Comparison of ENCODE assay signal across 13 cellular contexts in the genomic region with DNA sequence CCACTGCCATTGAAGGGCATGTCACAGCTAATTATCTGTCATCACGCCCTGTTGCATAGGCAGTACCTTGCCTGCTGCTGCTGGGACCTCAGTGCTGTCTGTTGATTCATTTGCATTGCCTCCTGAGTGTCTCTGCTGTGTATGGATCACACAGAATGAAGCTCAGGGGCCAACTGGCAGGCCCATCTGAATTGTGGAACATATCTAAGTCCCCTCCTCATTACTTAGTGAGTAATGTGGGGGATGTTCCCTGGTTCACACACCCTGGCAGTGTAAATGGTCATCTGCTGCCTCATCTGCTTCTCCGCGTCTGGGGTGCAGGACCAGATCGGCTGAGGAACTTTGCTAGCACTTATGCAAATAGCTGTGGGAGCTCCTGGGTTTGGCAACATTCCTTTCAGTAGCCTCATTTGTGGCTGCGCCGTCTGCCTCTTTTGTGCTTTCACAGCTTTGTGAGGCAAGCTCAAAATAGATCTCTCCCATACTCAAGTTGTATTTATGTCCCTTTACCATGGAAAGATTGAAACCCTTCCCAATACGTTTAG. TPM values are rescaled to one million over a fixed set of nuclear protein-coding genes. Genes with fewer than 3 reads are reported as not detected.
DNase-seq lines count a peak whose midpoint lies in the region; ATAC-seq, FAIRE-seq and TF ChIP-seq lines count a peak whose summit lies in the region.
"Had no signal": no experiment of that assay in that cellular context is flagged by ENCODE, and none has a peak within 500 bp of the region (broad histone marks: within the 10 kb centered on the region; RNA-seq: fewer than 3 reads in every experiment).

No MANE protein-coding gene starts in this region.

- POLR2A ChIA-PET in H1 (lab: Charles Lee; ENCODE audit: partially characterized antibody), result interaction anchor here (1.0 to 1.2 kb wide), 2 partner anchors 237 to 315 kb away, joined by 3 to 4 read pairs; no protein-coding TSS in a partner anchor

- peak overlapping the region in 3 of 4 experiments; percentile 24 to 47 (median 26); a peak in 5 of 8 replicates for H3K4me3 ChIP-seq in H1 (ENCODE audit: extremely low read depth in 1 of 4, insufficient read depth in 2 of 4, low read depth in 3 of 4, low read length in 4 of 4)
- H3K4me3 ChIP-seq in lower lobe of right lung, result no peak overlapping the region

- no peak for TF ChIP-seq POLR2A in H1 (IDR thresholded peaks at IDR 0.05; ENCODE audit: control extremely low read depth in 1 of 2, low read depth in 2 of 2, low read length in 2 of 2)

- CTCF ChIA-PET in H1 (lab: Charles Lee; ENCODE audit: partially characterized antibody), result interaction anchor here (0.8 to 2.5 kb wide), 20 partner anchors 10 to 370 kb away, joined by 3 to 15 read pairs (median 4); a partner anchor contains a TSS

- H3K27me3 ChIP-seq in H1 (replicated peaks in 1 of 4; ENCODE audit: control insufficient read depth in 3 of 4, extremely low read depth in 1 of 4, insufficient read depth in 3 of 4, low read length in 3 of 4) (no peaks in the 10 kb centered on the region), lower lobe of right lung (ENCODE audit: low read depth) (no peaks in the 10 kb centered on the region)

- H3K36me3 ChIP-seq in H1 (ENCODE audit: control insufficient read depth in 2 of 4, insufficient read depth in 4 of 4, low read length in 3 of 4) (no peaks in the 10 kb centered on the region), lower lobe of right lung (no peaks in the 10 kb centered on the region)

- H4K8ac ChIP-seq in H1 (ENCODE audit: extremely low read depth, insufficient read depth, low read length), result no peak overlapping the region

- H3K23ac ChIP-seq in H1 (ENCODE audit: insufficient read length), result no peak overlapping the region

- 20% methylated on average over 7 of the region's 7 CpGs; no CpG with 5 or more reads in 1 of the 2 experiments for WGBS in H1 (ENCODE audit: extremely low coverage in 1 of 2, insufficient coverage in 1 of 2, insufficient read length in 1 of 2, insufficient replicate concordance in 2 of 2, low coverage in 1 of 2, low lambda C conversion rate in 2 of 2, missing lambda C conversion rate in 1 of 2), 2 experiments

- H3K4me1 ChIP-seq in H1 (replicated peaks in 1 of 4; ENCODE audit: control insufficient read depth in 3 of 4, insufficient read depth in 4 of 4, low read length in 3 of 4) (peaks cover 0 to 8% (median 3%) of the 10 kb centered on the region in 4 experiments; a peak in 4 of 7 replicates), lower lobe of right lung (no peaks in the 10 kb centered on the region)

- H3K79me1 ChIP-seq in H1 (ENCODE audit: low read depth, low read length), result no peaks in the 10 kb centered on the region

- H3K9me3 ChIP-seq in H1 (ENCODE audit: insufficient read depth in 2 of 2, low read depth in 1 of 2, low read length in 1 of 2) (no peaks in the 10 kb centered on the region), lower lobe of right lung (no peaks in the 10 kb centered on the region)

- DNase-seq in DMS 273 treated with DMSO at 0.1 percent for 48 hours (lab: John Stamatoyannopoulos, UW) (peak; percentile 99), NCI-H1694 treated with DMSO at 0.1 percent for 48 hours (lab: John Stamatoyannopoulos, UW) (peak; percentile 98), H1 (ENCODE audit: low read depth in 1 of 2, low spot score in 2 of 2) (peak; percentile 43 to 60), lower lobe of right lung (no peak), HUDEP-2 (lab: John Stamatoyannopoulos, UW; ENCODE audit: unreplicated experiment in 76 of 76) (no peak)
- DNase-seq: activated CD8-positive, alpha-beta memory T cell treated with anti-CD3 and anti-CD28 coated beads, Interleukin-2, amount 10 ng/mL, durations not matched to agents 7 days and 5 days; CD4-positive, alpha-beta T cell; effector CD8-positive, alpha-beta T cell; naive B cell had no signal

- H4K91ac ChIP-seq in H1 (replicated peaks; ENCODE audit: insufficient read length, low read length), result peak overlapping the region; percentile 42

- H2AFZ ChIP-seq in H1 (ENCODE audit: low read length), result peak overlapping the region; percentile 100

- H2BK120ac ChIP-seq in H1 (replicated peaks; ENCODE audit: low read depth, low read length), result no peak overlapping the region

- peak overlapping the region; percentile 45; the same call in 1 of the 2 replicates for H2BK12ac ChIP-seq in H1 (ENCODE audit: low read depth, low read length)

- no peaks in the 10 kb centered on the region for H4K20me1 ChIP-seq in H1 (replicated peaks in 1 of 2; ENCODE audit: control insufficient read depth in 1 of 2, insufficient read depth in 2 of 2, low read length in 2 of 2)

- TF ChIP-seq EP300 in H1 (IDR thresholded peaks at IDR 0.05; ENCODE audit: borderline replicate concordance in 1 of 2, low read depth in 2 of 2, low read length in 2 of 2), result no peak

- H2AK5ac ChIP-seq in H1 (ENCODE audit: low read depth, low read length), result no peak overlapping the region

- H2BK15ac ChIP-seq in H1 (ENCODE audit: low read length), result no peak overlapping the region

- ATAC-seq in lower lobe of right lung, result peak; percentile 34 to 47
- no peak for ATAC-seq in GM21423 (IDR thresholded peaks at IDR 0.05; ENCODE audit: unreplicated experiment)
- ATAC-seq in GM21381 (IDR thresholded peaks at IDR 0.05; ENCODE audit: unreplicated experiment), result no peak
- ATAC-seq in GM21515 (IDR thresholded peaks at IDR 0.05; ENCODE audit: unreplicated experiment), result no peak
- ATAC-seq: activated CD8-positive, alpha-beta memory T cell treated with anti-CD3 and anti-CD28 coated beads, Interleukin-2, amount 10 ng/mL, durations not matched to agents 7 days and 5 days had no signal

- FAIRE-seq in H1 (lab: Jason Lieb, UNC), result peak; percentile 81
- FAIRE-seq: GM18507 had no signal

- H3K79me2 ChIP-seq in H1 (ENCODE audit: control insufficient read depth in 1 of 2, insufficient read depth in 2 of 2, low read length in 2 of 2), result no peaks in the 10 kb centered on the region

- H3K18ac ChIP-seq in H1 (ENCODE audit: extremely low read depth, low read length), result peak overlapping the region; percentile 56; the same call in 1 of the 2 replicates

- no peak overlapping the region for H3K4ac ChIP-seq in H1 (replicated peaks; ENCODE audit: insufficient read length, low read depth, low read length)

- H3K27ac ChIP-seq in H1 (ENCODE audit: low read depth, low read length), result no peak overlapping the region; the same call in 1 of the 2 replicates
- no peak overlapping the region for H3K27ac ChIP-seq in lower lobe of right lung

- peak overlapping the region; percentile 57 for H4K5ac ChIP-seq in H1 (ENCODE audit: insufficient read length, low read depth, low read length)

- TF ChIP-seq CTCF in H1 (IDR thresholded peaks at IDR 0.05; ENCODE audit: control extremely low read depth in 1 of 3, insufficient read depth in 1 of 3, low read depth in 1 of 3, low read length in 3 of 3) (no peak), lower lobe of right lung (IDR thresholded peaks at IDR 0.05) (no peak)

- peak overlapping the region; percentile 82; the same call in 1 of the 2 replicates for H2BK20ac ChIP-seq in H1 (ENCODE audit: low read length)

- no peak for TF ChIP-seq RAD21 in H1 (IDR thresholded peaks at IDR 0.05 in 1 of 2, conservative IDR thresholded peaks at IDR 0.05 in 1 of 2; ENCODE audit: low read depth in 2 of 2, low read length in 2 of 2)

- peak overlapping the region; percentile 77 to 79 for H3K4me2 ChIP-seq in H1 (ENCODE audit: insufficient read depth in 1 of 2, low read depth in 2 of 2, low read length in 2 of 2)

- H2BK5ac ChIP-seq in H1 (ENCODE audit: low read depth, low read length), result peak overlapping the region; percentile 84

- no peaks in the 10 kb centered on the region for H3K23me2 ChIP-seq in H1 (ENCODE audit: low read depth, low read length)

- peak overlapping the region in 1 of 4 experiments; percentile 28; a peak in 2 of 7 replicates for H3K9ac ChIP-seq in H1 (replicated peaks in 1 of 4; ENCODE audit: extremely low read depth in 1 of 4, low read depth in 3 of 4, low read length in 3 of 4)

- H3K56ac ChIP-seq in H1 (replicated peaks; ENCODE audit: insufficient read length, low read depth, low read length), result no peak overlapping the region

- intact Hi-C loops in lower lobe of right lung (cut with DNase I), result loop anchor here (10.0 kb wide), 1 partner anchor 376 kb away; no protein-coding TSS in a partner anchor

- H3K14ac ChIP-seq in H1 (ENCODE audit: insufficient read length), result no peak overlapping the region

TF ChIP-seq in H1, 55 proteins besides CTCF, POLR2A, EP300 and RAD21 (continues in another document):
- TF ChIP-seq NRF1 (IDR thresholded peaks at IDR 0.05; ENCODE audit: low read depth, low read length) (no peak), CEBPB (IDR thresholded peaks at IDR 0.05; ENCODE audit: low read depth, low read length) (0 out of 2 replicates have a peak, but pooled peaks have one; percentile 21), SRF (IDR thresholded peaks at IDR 0.05; ENCODE audit: low read depth, low read length) (no peak), RNF2 (IDR thresholded peaks at IDR 0.05; ENCODE audit: borderline replicate concordance, low read depth, low read length, missing control alignments, poor library complexity, severe bottlenecking) (no peak), KDM5A (IDR thresholded peaks at IDR 0.05; ENCODE audit: low read length) (no peak), HDAC6 (IDR thresholded peaks at IDR 0.05; ENCODE audit: low read depth, low read length) (no peak), SIRT6 (IDR thresholded peaks at IDR 0.05; ENCODE audit: low read length) (no peak), PHF8 (conservative IDR thresholded peaks at IDR 0.05; ENCODE audit: low read depth, low read length) (no peak)

RNA-seq across cellular contexts. Expression of a gene that starts 25.4 kb away (rescaled TPM):
- not detected in 2 replicates for total RNA-seq in H1 (2021; fragmentation: NEBNext Ultra II Directional; extraction: Animal tissue kit (Norgen Biotek cat#: 25700))
- 0.15 and 0.16 TPM in 2 replicates for polyA plus RNA-seq in H1 (2011; rRNA removed)
- 0.12 TPM for polyA plus RNA-seq in H1 (2011; cell fraction: cytosol; rRNA removed)
- polyA plus RNA-seq in H1 (2011; cell fraction: nucleus; rRNA removed), result 0.53 TPM
- polyA plus RNA-seq in H1 (2012, experiment 1 of 2), result 0.15 TPM in 2 of 4 replicates, not detected in the others
- not detected for polyA plus RNA-seq in H1 (2012, experiment 2 of 2)
- 0.14 TPM for polyA plus RNA-seq in H1 (2013, experiment 1 of 2)
- 0.17 TPM for polyA plus RNA-seq in H1 (2013, experiment 2 of 2)
- polyA minus RNA-seq in H1 (2011; rRNA and poly(A)+ RNA removed), result 0.29 TPM in 1 of 2 replicates, not detected in the other
- polyA minus RNA-seq in H1 (2011; cell fraction: cytosol; rRNA and poly(A)+ RNA removed), result not detected
- not detected for polyA minus RNA-seq in H1 (2011; cell fraction: nucleus; rRNA and poly(A)+ RNA removed)
- total RNA-seq in lower lobe of right lung, result 5.8 TPM
- total RNA-seq: activated CD8-positive, alpha-beta memory T cell treated with anti-CD3 and anti-CD28 coated beads, Interleukin-2, amount 10 ng/mL, durations not matched to agents 7 days and 5 days; CD4-positive, alpha-beta T cell had no signal

RNA-seq across cellular contexts. Expression of a gene that starts 56.3 kb away (rescaled TPM):
- 1.2 and 1.6 TPM in 2 replicates for total RNA-seq in H1 (2021; fragmentation: NEBNext Ultra II Directional; extraction: Animal tissue kit (Norgen Biotek cat#: 25700))
- 0.25 and 0.63 TPM in 2 replicates for polyA plus RNA-seq in H1 (2011; rRNA removed)
- 0.48 TPM for polyA plus RNA-seq in H1 (2011; cell fraction: cytosol; rRNA removed)
- polyA plus RNA-seq in H1 (2011; cell fraction: nucleus; rRNA removed), result 0.14 TPM
- 0.42 to 1.0 TPM (median 0.62 TPM) in 4 replicates for polyA plus RNA-seq in H1 (2012, experiment 1 of 2)
- 0.63 TPM for polyA plus RNA-seq in H1 (2012, experiment 2 of 2)
- 0.83 TPM for polyA plus RNA-seq in H1 (2013, experiment 1 of 2)
- polyA plus RNA-seq in H1 (2013, experiment 2 of 2), result 1.0 TPM
- 0.39 and 1.5 TPM in 2 replicates for polyA minus RNA-seq in H1 (2011; rRNA and poly(A)+ RNA removed)
- 1.2 TPM for polyA minus RNA-seq in H1 (2011; cell fraction: cytosol; rRNA and poly(A)+ RNA removed)
- not detected for polyA minus RNA-seq in H1 (2011; cell fraction: nucleus; rRNA and poly(A)+ RNA removed)
- total RNA-seq in lower lobe of right lung, result 29.2 TPM
- total RNA-seq: activated CD8-positive, alpha-beta memory T cell treated with anti-CD3 and anti-CD28 coated beads, Interleukin-2, amount 10 ng/mL, durations not matched to agents 7 days and 5 days; CD4-positive, alpha-beta T cell had no signal

Comparison
In these comparisons a context has a peak if more than half of its experiments do, and no peak if none do; other contexts are left out.
1. DNase-seq: peak in DMS 273 treated with DMSO at 0.1 percent for 48 hours (single experiment), NCI-H1694 treated with DMSO at 0.1 percent for 48 hours (single experiment) and H1 (2 of 2); none in lower lobe of right lung (single experiment) and HUDEP-2 (0 of 76).
2. ATAC-seq: peak in lower lobe of right lung (2 of 2); none in GM21423 (single experiment), GM21381 (single experiment) and GM21515 (single experiment).
3. RNA of a gene that starts 56.3 kb away (total RNA-seq): 29.2 TPM in lower lobe of right lung (single experiment); 1.2 to 1.6 TPM in H1; every median in the first group is over 10 times any median in the second.